Comparison of ENCODE assay signal across 20 cellular contexts in genomic region chr5:129945031-129945430, GRCh38. TPM values are rescaled to one million over a fixed set of nuclear protein-coding genes. Genes with fewer than 3 reads are reported as not detected.
A peak's percentile ranks its signal among the peaks of the same experiment; 100 is the strongest.
DNase-seq lines count a peak whose midpoint lies in the region; ATAC-seq and TF ChIP-seq lines count a peak whose summit lies in the region.
"Had no signal": no experiment of that assay in that cellular context is flagged by ENCODE, and none has a peak within 500 bp of the region (broad histone marks: within the 10 kb centered on the region; RNA-seq: fewer than 3 reads in every experiment).

No MANE protein-coding gene starts in this region.

- H3K36me3 Mint-ChIP-seq in activated CD8-positive, alpha-beta T cell treated with anti-CD3 and anti-CD28 coated beads, Interleukin-2, amount 10 ng/mL, durations not matched to agents 7 days and 5 days (ENCODE audit: low read depth), result no peaks in the 10 kb centered on the region
- H3K36me3 Mint-ChIP-seq: CD8-positive, alpha-beta memory T cell had no signal

- no peaks in the 10 kb centered on the region for H3K9me3 Mint-ChIP-seq in activated CD8-positive, alpha-beta T cell treated with anti-CD3 and anti-CD28 coated beads, Interleukin-2, amount 10 ng/mL, durations not matched to agents 7 days and 5 days (ENCODE audit: insufficient read depth)
- H3K9me3 Mint-ChIP-seq: activated T-helper 1 cell treated with anti-CD3 and anti-CD28 coated beads, Interleukin-12 subunit alpha, Interleukin-12 subunit beta, Interleukin-2, Interleukin-4 antibody, amounts not matched to agents 30 ng/mL and 10 ng/mL and 1 ng/mL, durations not matched to agents 14 hours and 24 hours and 36 hours; CD8-positive, alpha-beta memory T cell; H9 had no signal

- no peak overlapping the region for H3K27ac Mint-ChIP-seq in activated CD8-positive, alpha-beta T cell treated with anti-CD3 and anti-CD28 coated beads, Interleukin-2, amount 10 ng/mL, durations not matched to agents 7 days and 5 days
- H3K27ac Mint-ChIP-seq: activated T-helper 1 cell treated with anti-CD3 and anti-CD28 coated beads, Interleukin-12 subunit alpha, Interleukin-12 subunit beta, Interleukin-2, Interleukin-4 antibody, amounts not matched to agents 30 ng/mL and 10 ng/mL and 1 ng/mL, durations not matched to agents 14 hours and 24 hours and 36 hours; CD8-positive, alpha-beta memory T cell; H9 had no signal

- no peak overlapping the region for H3K4me3 Mint-ChIP-seq in activated CD8-positive, alpha-beta T cell treated with anti-CD3 and anti-CD28 coated beads, Interleukin-2, amount 10 ng/mL, durations not matched to agents 7 days and 5 days
- H3K4me3 Mint-ChIP-seq: activated T-helper 1 cell treated with anti-CD3 and anti-CD28 coated beads, Interleukin-12 subunit alpha, Interleukin-12 subunit beta, Interleukin-2, Interleukin-4 antibody, amounts not matched to agents 30 ng/mL and 10 ng/mL and 1 ng/mL, durations not matched to agents 14 hours and 24 hours and 36 hours; CD8-positive, alpha-beta memory T cell; H9 had no signal

- no peaks in the 10 kb centered on the region for H3K79me2 ChIP-seq in GM23248 (ENCODE audit: insufficient read depth)

- H2AFZ ChIP-seq in GM23248, result no peak overlapping the region

- H3F3A ChIP-seq in GM23248 (ENCODE audit: insufficient read depth), result 0 out of 2 replicates have a peak, but pooled peaks cover 4% of the 10 kb centered on the region

- no peak overlapping the region for H3K4me2 ChIP-seq in GM23248 (ENCODE audit: unreplicated experiment)
- H3K4me2 ChIP-seq: KMS-11 had no signal

- no peaks in the 10 kb centered on the region for H3K36me3 ChIP-seq in GM23248 (ENCODE audit: low read depth)
- H3K36me3 ChIP-seq in adipocyte (ENCODE audit: control insufficient read depth, insufficient read depth, low read length, severe bottlenecking), result no peaks in the 10 kb centered on the region
- H3K36me3 ChIP-seq in WERI-Rb-1, result no peaks in the 10 kb centered on the region

- in situ Hi-C loops in GM23248 (cut with MboI), result no loop called here

- no peaks in the 10 kb centered on the region for H3K27me3 ChIP-seq in GM23248 (replicated peaks; ENCODE audit: insufficient read depth)
- H3K27me3 ChIP-seq in adipocyte (replicated peaks; ENCODE audit: control insufficient read depth, insufficient read depth, low read length), result no peaks in the 10 kb centered on the region
- no peaks in the 10 kb centered on the region for H3K27me3 ChIP-seq in WERI-Rb-1 (ENCODE audit: insufficient read depth, low read depth, severe bottlenecking)

- H3K4me1 Mint-ChIP-seq in activated CD8-positive, alpha-beta T cell treated with anti-CD3 and anti-CD28 coated beads, Interleukin-2, amount 10 ng/mL, durations not matched to agents 7 days and 5 days (ENCODE audit: low read depth), result no peaks in the 10 kb centered on the region
- H3K4me1 Mint-ChIP-seq: CD8-positive, alpha-beta memory T cell; H9 had no signal

- H3K9ac ChIP-seq in GM23248 (no peak overlapping the region), adipocyte (ENCODE audit: low read length) (no peak overlapping the region)
- H3K9ac ChIP-seq: KMS-11 had no signal

- H3K27ac ChIP-seq in GM23248 (no peak overlapping the region), WERI-Rb-1 (no peak overlapping the region)
- H3K27ac ChIP-seq: KMS-11 had no signal

- DNase-seq in GM23248 (peak; percentile 61), adipocyte (ENCODE audit: low read depth) (peak; percentile 93), fibroblast of the aortic adventitia (ENCODE audit: low read depth) (peak; percentile 41), stromal cell of bone marrow (ENCODE audit: low read depth) (peak; percentile 51), WERI-Rb-1 (no peak)
- DNase-seq in activated CD8-positive, alpha-beta T cell treated with anti-CD3 and anti-CD28 coated beads, Interleukin-2, amount 10 ng/mL, durations not matched to agents 7 days and 5 days, result no peak
- DNase-seq: activated CD4-positive, alpha-beta T cell treated with anti-CD3 and anti-CD28 coated beads, Interleukin-2, amount 50 U/mL, for 4 hours; anterior cingulate cortex; CD8-positive, alpha-beta memory T cell; H9; head of caudate nucleus; kidney glomerular epithelial cell; NCI-H1694 treated with DMSO at 0.1 percent for 48 hours; stimulated activated CD4-positive, alpha-beta T cell treated with anti-CD3 and anti-CD28 coated beads, Interleukin-1b, Interleukin-23, amount 100 ng/mL, for 48 hours; stimulated activated CD8-positive, alpha-beta memory T cell treated with anti-CD3 and anti-CD28 coated beads, Interleukin-4, amount 100 ng/mL, for 48 hours had no signal

- TF ChIP-seq CTCF in fibroblast of the aortic adventitia (IDR thresholded peaks at IDR 0.05; ENCODE audit: insufficient read depth, low read length) (no peak), WERI-Rb-1 (IDR thresholded peaks at IDR 0.05; ENCODE audit: low read depth, low read length) (no peak)

- POLR2A ChIA-PET in activated CD8-positive, alpha-beta T cell treated with anti-CD3 and anti-CD28 coated beads, Interleukin-2, amount 10 ng/mL, durations not matched to agents 7 days and 5 days (lab: Charles Lee), result no interaction called here

- H3K9me3 ChIP-seq in GM23248 (ENCODE audit: low read depth) (no peaks in the 10 kb centered on the region), adipocyte (ENCODE audit: control insufficient read depth, low read length) (no peaks in the 10 kb centered on the region), WERI-Rb-1 (ENCODE audit: severe bottlenecking) (no peaks in the 10 kb centered on the region)

- no peaks in the 10 kb centered on the region for H4K20me1 ChIP-seq in GM23248 (ENCODE audit: insufficient read depth)

- ATAC-seq in HG02938 (IDR thresholded peaks at IDR 0.05; ENCODE audit: unreplicated experiment), result no peak
- ATAC-seq in activated CD8-positive, alpha-beta T cell treated with anti-CD3 and anti-CD28 coated beads, Interleukin-2, amount 10 ng/mL, durations not matched to agents 7 days and 5 days, result no peak
- ATAC-seq: Right ventricle myocardium inferior had no signal

- H3K4me1 ChIP-seq in GM23248 (ENCODE audit: insufficient read depth) (peaks cover 6% of the 10 kb centered on the region), adipocyte (ENCODE audit: control insufficient read depth, insufficient read depth, low read length) (peaks cover 16% of the 10 kb centered on the region)

- CTCF ChIA-PET in activated CD8-positive, alpha-beta T cell treated with anti-CD3 and anti-CD28 coated beads, Interleukin-2, amount 10 ng/mL, durations not matched to agents 7 days and 5 days (lab: Charles Lee), result no interaction called here

- peaks cover 4% of the 10 kb centered on the region for H3K9me2 ChIP-seq in GM23248 (ENCODE audit: insufficient read depth)

- H3K4me3 ChIP-seq in GM23248, result no peak overlapping the region
- no peak overlapping the region for H3K4me3 ChIP-seq in adipocyte (ENCODE audit: low read length)
- H3K4me3 ChIP-seq in fibroblast of the aortic adventitia (ENCODE audit: low read depth, low read length), result no peak overlapping the region
- H3K4me3 ChIP-seq in WERI-Rb-1 (ENCODE audit: low read depth, low read length), result no peak overlapping the region

- H3K27me3 Mint-ChIP-seq in activated CD8-positive, alpha-beta T cell treated with anti-CD3 and anti-CD28 coated beads, Interleukin-2, amount 10 ng/mL, durations not matched to agents 7 days and 5 days (ENCODE audit: low read depth), result no peaks in the 10 kb centered on the region

RNA-seq across cellular contexts. Expression of gene CHSY3, which starts 40.8 kb away (rescaled TPM):
- 2.4 and 4.2 TPM in 2 replicates for total RNA-seq in GM23248 (2014; rRNA removed; shearing (Covaris generic))
- polyA plus RNA-seq in GM23248 (2016; fragmentation: Nextera tagmentation; extraction: Ambion mirVana), result 0.20 and 0.29 TPM in 2 replicates
- total RNA-seq in fibroblast of the aortic adventitia (ENCODE audit: low replicate concordance), result 2.9 and 17.8 TPM in 2 replicates
- total RNA-seq in activated CD8-positive, alpha-beta T cell treated with anti-CD3 and anti-CD28 coated beads, Interleukin-2, amount 10 ng/mL, durations not matched to agents 7 days and 5 days, result not detected
- total RNA-seq: activated T-helper 1 cell treated with anti-CD3 and anti-CD28 coated beads, Interleukin-12 subunit alpha, Interleukin-12 subunit beta, Interleukin-2, Interleukin-4 antibody, amounts not matched to agents 30 ng/mL and 10 ng/mL and 1 ng/mL, durations not matched to agents 14 hours and 24 hours and 36 hours; CD8-positive, alpha-beta memory T cell; T-helper 2 cell treated with Interferon-gamma antibody and Interleukin-4, amounts not matched to agents 100 ng/mL and 5 ng/mL, for 36 hours had no signal
- polyA plus RNA-seq: CD8-positive, alpha-beta memory T cell had no signal

Comparison
In these comparisons a context has a peak if more than half of its experiments do, and no peak if none do; other contexts are left out.
1. DNase-seq: peak in GM23248 (single experiment), adipocyte (single experiment), fibroblast of the aortic adventitia (single experiment) and stromal cell of bone marrow (single experiment); none in WERI-Rb-1 (single experiment) and activated CD8-positive, alpha-beta T cell treated with anti-CD3 and anti-CD28 coated beads, Interleukin-2, amount 10 ng/mL, durations not matched to agents 7 days and 5 days (single experiment).